Comparison of ENCODE assay signal across 1 cellular context in the genomic region with DNA sequence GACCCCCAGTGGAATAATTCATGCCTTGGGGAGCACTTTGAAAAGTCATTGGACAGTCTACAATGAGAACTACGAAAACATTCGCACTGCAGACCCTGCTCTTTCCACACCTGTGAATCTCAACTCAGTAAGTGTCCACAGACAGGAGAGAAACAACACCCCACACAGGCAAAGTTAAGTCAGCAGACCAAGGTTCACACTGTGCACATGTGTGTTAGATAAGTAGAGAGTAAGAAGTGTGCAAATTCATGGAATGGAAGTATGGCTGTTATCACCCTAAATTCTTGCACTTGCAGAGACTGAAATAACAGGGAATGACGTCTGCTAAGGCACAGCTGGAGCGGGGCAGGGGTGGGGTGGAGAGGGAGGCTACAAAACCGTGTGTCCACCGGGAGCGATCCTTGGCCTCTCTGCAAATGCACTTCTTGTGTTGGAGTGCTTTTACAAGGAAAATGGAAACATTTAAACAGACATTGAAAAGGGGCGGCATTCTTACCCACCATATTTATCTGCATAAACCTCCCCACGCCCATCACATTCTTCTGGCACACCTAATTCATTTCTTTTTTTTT.
TF ChIP-seq lines count a peak whose summit lies in the region.

No MANE protein-coding gene starts in this region.

TF ChIP-seq in A549, 52 proteins besides CTCF, POLR2A, EP300 and RAD21:
- TF ChIP-seq CBX2 (IDR thresholded peaks at IDR 0.05; ENCODE audit: borderline replicate concordance, low read depth) (no peak), MAZ (IDR thresholded peaks at IDR 0.05; ENCODE audit: borderline replicate concordance, low read depth, low read length) (no peak), CHD4 (IDR thresholded peaks at IDR 0.05; ENCODE audit: borderline replicate concordance) (no peak), KDM5A (IDR thresholded peaks at IDR 0.05) (no peak), ESRRA (IDR thresholded peaks at IDR 0.05; ENCODE audit: borderline replicate concordance, low read length) (no peak), MYC (IDR thresholded peaks at IDR 0.05; ENCODE audit: borderline replicate concordance, low read length) (no peak), EHF (CRISPR knock-in tag; IDR thresholded peaks at IDR 0.05) (no peak), RNF2 (IDR thresholded peaks at IDR 0.05; ENCODE audit: borderline replicate concordance, low read depth) (no peak), HDAC2 (IDR thresholded peaks at IDR 0.05) (no peak), ZFP36 (IDR thresholded peaks at IDR 0.05; ENCODE audit: borderline replicate concordance, partially characterized antibody) (no peak), FOSL2 (IDR thresholded peaks at IDR 0.05) (no peak), FOSL2 (CRISPR knock-in tag; IDR thresholded peaks at IDR 0.05) (no peak), TP53 (CRISPR knock-in tag; IDR thresholded peaks at IDR 0.05) (no peak), ZC3H11A (IDR thresholded peaks at IDR 0.05) (no peak), PHF8 (IDR thresholded peaks at IDR 0.05; ENCODE audit: borderline replicate concordance, low read depth) (no peak)
- TF ChIP-seq, protein P1, sequence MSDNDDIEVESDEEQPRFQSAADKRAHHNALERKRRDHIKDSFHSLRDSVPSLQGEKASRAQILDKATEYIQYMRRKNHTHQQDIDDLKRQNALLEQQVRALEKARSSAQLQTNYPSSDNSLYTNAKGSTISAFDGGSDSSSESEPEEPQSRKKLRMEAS (IDR thresholded peaks at IDR 0.05), result no peak
- TF ChIP-seq, protein P2, sequence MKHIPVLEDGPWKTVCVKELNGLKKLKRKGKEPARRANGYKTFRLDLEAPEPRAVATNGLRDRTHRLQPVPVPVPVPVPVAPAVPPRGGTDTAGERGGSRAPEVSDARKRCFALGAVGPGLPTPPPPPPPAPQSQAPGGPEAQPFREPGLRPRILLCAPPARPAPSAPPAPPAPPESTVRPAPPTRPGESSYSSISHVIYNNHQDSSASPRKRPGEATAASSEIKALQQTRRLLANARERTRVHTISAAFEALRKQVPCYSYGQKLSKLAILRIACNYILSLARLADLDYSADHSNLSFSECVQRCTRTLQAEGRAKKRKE (CRISPR knock-in tag; IDR thresholded peaks at IDR 0.05; ENCODE audit: low read depth), result no peak
- TF ChIP-seq, protein P3, sequence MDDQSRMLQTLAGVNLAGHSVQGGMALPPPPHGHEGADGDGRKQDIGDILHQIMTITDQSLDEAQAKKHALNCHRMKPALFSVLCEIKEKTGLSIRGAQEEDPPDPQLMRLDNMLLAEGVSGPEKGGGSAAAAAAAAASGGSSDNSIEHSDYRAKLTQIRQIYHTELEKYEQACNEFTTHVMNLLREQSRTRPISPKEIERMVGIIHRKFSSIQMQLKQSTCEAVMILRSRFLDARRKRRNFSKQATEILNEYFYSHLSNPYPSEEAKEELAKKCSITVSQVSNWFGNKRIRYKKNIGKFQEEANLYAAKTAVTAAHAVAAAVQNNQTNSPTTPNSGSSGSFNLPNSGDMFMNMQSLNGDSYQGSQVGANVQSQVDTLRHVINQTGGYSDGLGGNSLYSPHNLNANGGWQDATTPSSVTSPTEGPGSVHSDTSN (IDR thresholded peaks at IDR 0.05), result no peak
TF ChIP-seq in A549: peak in this region for 0.
